17 cellular contexts compared by ENCODE assay signal in the genomic region with DNA sequence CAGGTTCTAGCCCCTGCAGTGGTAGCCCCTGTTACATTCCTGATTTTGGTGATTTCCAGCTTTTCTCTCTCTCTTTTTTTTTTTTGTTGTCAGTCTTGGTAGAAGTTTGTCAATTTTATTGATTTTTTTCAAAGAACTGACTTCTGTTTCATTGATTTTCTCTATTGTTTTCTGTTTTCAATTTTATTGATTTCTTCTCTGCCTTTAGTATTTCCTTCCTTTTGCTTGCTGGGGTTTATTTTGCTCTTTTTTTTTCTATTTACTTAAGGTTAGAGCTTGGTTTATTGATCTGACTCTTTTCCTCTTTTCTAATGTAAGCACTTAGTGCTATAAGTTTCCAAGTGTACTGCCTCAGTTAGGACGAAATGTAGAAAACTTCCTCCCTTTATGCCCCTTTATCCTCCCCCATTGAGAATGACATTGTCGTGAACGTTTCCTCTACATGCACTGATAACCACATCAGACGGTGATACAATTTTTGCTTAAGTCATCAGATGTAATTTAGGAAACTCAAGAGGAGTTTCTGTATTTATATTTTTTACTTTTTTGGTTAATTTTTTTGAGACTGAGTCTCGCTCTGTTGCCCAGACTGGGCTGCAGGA.
DNase-seq lines count a peak whose midpoint lies in the region; ATAC-seq and TF ChIP-seq lines count a peak whose summit lies in the region.
"Had no signal": no experiment of that assay in that cellular context is flagged by ENCODE, and none has a peak within 500 bp of the region (broad histone marks: within the 10 kb centered on the region; RNA-seq: fewer than 3 reads in every experiment).

No MANE protein-coding gene starts in this region.

- H3K4me3 Mint-ChIP-seq in WTC11: no peak overlapping the region
- H3K4me3 Mint-ChIP-seq: CD14-positive monocyte; CD4-positive, alpha-beta T cell; CD8-positive, alpha-beta memory T cell; GM23338; H9 had no signal

- no peaks in the 10 kb centered on the region for H3K36me3 Mint-ChIP-seq in WTC11
- H3K36me3 Mint-ChIP-seq: CD14-positive monocyte; CD8-positive, alpha-beta memory T cell had no signal

- H2AFZ ChIP-seq in Loucy (ENCODE audit: low read length): no peak overlapping the region
- H2AFZ ChIP-seq: GM23338 had no signal

- CTCF ChIA-PET in WTC11 (lab: Charles Lee): interaction anchor here (0.7 to 1.1 kb wide), 3 partner anchors 12 to 336 kb away, joined by 3 read pairs; no protein-coding TSS in a partner anchor

- no peak overlapping the region for H3K4me3 ChIP-seq in BLaER1
- H3K4me3 ChIP-seq in BLaER1 treated with 17β-estradiol and CSF1 and Interleukin-3, amounts not matched to agents 10 nM and 100 nM: no peak overlapping the region
- no peak overlapping the region for H3K4me3 ChIP-seq in Loucy (ENCODE audit: low read length, poor library complexity, severe bottlenecking)
- H3K4me3 ChIP-seq: GM23338 had no signal

- H3K79me2 ChIP-seq in Loucy (ENCODE audit: insufficient read depth, low read length): no peaks in the 10 kb centered on the region

- H3K27me3 Mint-ChIP-seq in WTC11 (ENCODE audit: low read depth): no peaks in the 10 kb centered on the region
- H3K27me3 Mint-ChIP-seq: CD4-positive, alpha-beta T cell had no signal

- H4K20me1 ChIP-seq in BLaER1 (no peaks in the 10 kb centered on the region), Loucy (ENCODE audit: insufficient read depth, low read length, poor library complexity, severe bottlenecking) (no peaks in the 10 kb centered on the region)
- no peaks in the 10 kb centered on the region for H4K20me1 ChIP-seq in BLaER1 treated with 17β-estradiol and CSF1 and Interleukin-3, amounts not matched to agents 10 nM and 100 nM

- no peak overlapping the region for H3K27ac Mint-ChIP-seq in WTC11
- H3K27ac Mint-ChIP-seq: CD4-positive, alpha-beta T cell; CD8-positive, alpha-beta memory T cell; GM23338 had no signal

- no peaks in the 10 kb centered on the region for H3F3A ChIP-seq in Loucy (ENCODE audit: low read depth)

- H3K9ac ChIP-seq in BLaER1: no peak overlapping the region
- H3K9ac ChIP-seq in BLaER1 treated with 17β-estradiol and CSF1 and Interleukin-3, amounts not matched to agents 10 nM and 100 nM: no peak overlapping the region
- no peak overlapping the region for H3K9ac ChIP-seq in Loucy (ENCODE audit: low read depth, low read length, poor library complexity, severe bottlenecking)

- peaks cover 3% of the 10 kb centered on the region; the same call in 1 of the 2 replicates for H3K9me3 Mint-ChIP-seq in WTC11
- H3K9me3 Mint-ChIP-seq: CD4-positive, alpha-beta T cell; CD8-positive, alpha-beta memory T cell had no signal

- POLR2A ChIA-PET in WTC11 (lab: Charles Lee): interaction anchor here (0.6 kb wide), 1 partner anchor 93 kb away, joined by 6 read pairs; no protein-coding TSS in a partner anchor

- H3K36me3 ChIP-seq in BLaER1: no peaks in the 10 kb centered on the region
- no peaks in the 10 kb centered on the region for H3K36me3 ChIP-seq in BLaER1 treated with 17β-estradiol and CSF1 and Interleukin-3, amounts not matched to agents 10 nM and 100 nM
- no peaks in the 10 kb centered on the region for H3K36me3 ChIP-seq in Loucy (ENCODE audit: insufficient read depth, low read length)

- ATAC-seq in WTC11: no peak
- ATAC-seq in Right ventricle myocardium inferior: no peak
- no peak for ATAC-seq in HG03520 (IDR thresholded peaks at IDR 0.05; ENCODE audit: unreplicated experiment)
- ATAC-seq: GM23338, HCT116 had no signal

- H3K27me3 ChIP-seq in BLaER1 (no peaks in the 10 kb centered on the region), Loucy (ENCODE audit: insufficient read depth, low read length, poor library complexity, severe bottlenecking) (no peaks in the 10 kb centered on the region)
- H3K27me3 ChIP-seq in BLaER1 treated with 17β-estradiol and CSF1 and Interleukin-3, amounts not matched to agents 10 nM and 100 nM: no peaks in the 10 kb centered on the region

- no peak for TF ChIP-seq CTCF in Loucy (conservative IDR thresholded peaks at IDR 0.05; ENCODE audit: low read length)
- no peak for TF ChIP-seq CTCF in WTC11 (IDR thresholded peaks at IDR 0.05)

- peaks cover 23% of the 10 kb centered on the region for H3K4me1 Mint-ChIP-seq in WTC11
- H3K4me1 Mint-ChIP-seq: CD14-positive monocyte; CD8-positive, alpha-beta memory T cell had no signal

- no peaks in the 10 kb centered on the region for H3K9me2 ChIP-seq in Loucy (replicated peaks; ENCODE audit: low read depth, low read length)

- peak overlapping the region; percentile 45 for H3K4me2 ChIP-seq in BLaER1
- peak overlapping the region; percentile 18 to 68 (median 46); a peak in 19 of 22 replicates for H3K4me2 ChIP-seq in BLaER1 treated with 17β-estradiol and CSF1 and Interleukin-3, amounts not matched to agents 10 nM and 100 nM
- H3K4me2 ChIP-seq in Loucy (ENCODE audit: low read depth, low read length, poor library complexity, severe bottlenecking): peak overlapping the region; percentile 44
- H3K4me2 ChIP-seq: GM23338 had no signal

- H3K4me1 ChIP-seq in BLaER1 (peaks cover 47% of the 10 kb centered on the region), Loucy (ENCODE audit: insufficient read depth, low read length, poor library complexity, severe bottlenecking) (peaks cover 40% of the 10 kb centered on the region)
- peaks cover 23 to 45% (median 34%) of the 10 kb centered on the region in 10 experiments for H3K4me1 ChIP-seq in BLaER1 treated with 17β-estradiol and CSF1 and Interleukin-3, amounts not matched to agents 10 nM and 100 nM

- H3K9me3 ChIP-seq in BLaER1 (no peaks in the 10 kb centered on the region), Loucy (ENCODE audit: insufficient read depth, low read depth, low read length) (no peaks in the 10 kb centered on the region)
- peaks cover 0 to 10% (median 0%) of the 10 kb centered on the region in 11 experiments; a peak in 2 of 22 replicates for H3K9me3 ChIP-seq in BLaER1 treated with 17β-estradiol and CSF1 and Interleukin-3, amounts not matched to agents 10 nM and 100 nM (replicated peaks in 1 of 11)

- H3K27ac ChIP-seq in BLaER1: no peak overlapping the region
- H3K27ac ChIP-seq in BLaER1 treated with 17β-estradiol and CSF1 and Interleukin-3, amounts not matched to agents 10 nM and 100 nM: no peak overlapping the region

- intact Hi-C loops in Right ventricle myocardium inferior (cut with DNase I): no loop called here

- no peak for DNase-seq in WTC11 (ENCODE audit: low spot score)
- no peak for DNase-seq in Right ventricle myocardium inferior (ENCODE audit: missing footprints)
- DNase-seq in SIG-M5 treated with dmso at 0.1 percent for 504 hours (lab: John Stamatoyannopoulos, UW; ENCODE audit: unreplicated experiment): no peak
- DNase-seq in middle frontal gyrus (ENCODE audit: extremely low spot score, low spot score): no peak
- DNase-seq: CD4-positive, alpha-beta T cell; CD8-positive, alpha-beta memory T cell; DMS 273 treated with DMSO at 0.1 percent for 48 hours; DMS79; GF-D8; H9 had no signal

TF ChIP-seq in WTC11, 78 proteins besides CTCF, POLR2A, EP300 and RAD21:
- TF ChIP-seq ZNF512 (CRISPR knock-in tag; IDR thresholded peaks at IDR 0.05; ENCODE audit: borderline replicate concordance) (0 out of 2 replicates have a peak, but pooled peaks have one; percentile 18), FOXK1 (CRISPR knock-in tag; IDR thresholded peaks at IDR 0.05) (no peak)
